Comparison of ENCODE assay signal across 8 cellular contexts in genomic region chr20:431012-431904, GRCh38.
DNase-seq lines count a peak whose midpoint lies in the region; ATAC-seq lines count a peak whose summit lies in the region.

No MANE protein-coding gene starts in this region.

- no peak for ATAC-seq in HG03520 (IDR thresholded peaks at IDR 0.05; ENCODE audit: unreplicated experiment)

- DNase-seq in NCI-H1417 (lab: John Stamatoyannopoulos, UW), result peak; percentile 49 to 81 (median 55)
- DNase-seq in NCI-H1417 treated with DMSO at 0.1 percent for 48 hours (lab: John Stamatoyannopoulos, UW), result no peak
- DNase-seq in NCI-H128 (lab: John Stamatoyannopoulos, UW; ENCODE audit: unreplicated experiment), result peak; percentile 13
- peak; percentile 39 for DNase-seq in SKM-1 treated with dmso at 0.1 percent for 144 hours (lab: John Stamatoyannopoulos, UW; ENCODE audit: unreplicated experiment)
- peak; percentile 92 for DNase-seq in cerebellar cortex (ENCODE audit: low spot score)
- DNase-seq in substantia nigra (lab: John Stamatoyannopoulos, UW), result peak in 47 of 49 donors; percentile 9 to 85 (median 65)

- H3K27me3 ChIP-seq in layer of hippocampus (ENCODE audit: control insufficient read depth, insufficient read depth, low read length), result no peaks in the 10 kb centered on the region

- H3K27ac ChIP-seq in layer of hippocampus (ENCODE audit: low read depth, low read length) (peak overlapping the region; percentile 2), substantia nigra (ENCODE audit: low read depth, low read length, poor library complexity, severe bottlenecking) (peak overlapping the region; percentile 14)
